In the genomic region with DNA sequence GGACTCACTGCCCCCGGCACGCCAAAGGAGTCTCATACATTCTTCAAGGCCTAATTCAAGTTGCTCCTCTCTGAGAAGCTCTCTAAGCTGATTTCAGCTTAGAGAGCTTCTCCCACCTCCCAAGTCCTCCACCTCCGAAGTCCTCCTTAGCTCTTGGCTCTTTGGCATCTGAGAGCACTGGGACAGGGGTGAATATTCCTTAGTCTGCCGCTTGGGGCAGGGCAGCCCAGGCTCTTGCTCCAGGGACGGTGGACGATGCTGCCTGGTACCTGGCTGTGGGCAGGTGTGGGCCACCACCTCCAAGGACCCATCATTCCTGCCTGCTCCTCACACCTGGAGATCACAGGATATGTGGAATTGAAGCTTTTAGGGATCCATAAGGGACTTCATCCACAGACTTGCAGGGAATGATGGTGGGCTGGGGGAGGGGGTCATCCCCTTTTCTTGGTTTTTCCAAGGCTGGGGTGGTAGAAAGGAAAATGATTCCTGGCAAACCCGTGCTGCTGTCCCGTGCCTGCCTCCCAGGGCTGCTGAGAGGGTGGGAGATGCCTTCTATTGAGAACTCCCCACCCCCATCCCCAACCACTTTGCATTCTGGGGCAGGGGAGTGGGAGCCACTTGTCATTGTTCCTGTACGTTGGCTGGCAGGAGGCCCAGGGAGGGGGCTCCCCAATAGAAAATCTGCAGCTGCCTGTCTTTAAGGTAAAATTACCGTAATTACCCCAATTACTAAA, we compare ENCODE assay signal across 8 cellular contexts. TPM values are rescaled to one million over a fixed set of nuclear protein-coding genes. Genes with fewer than 3 reads are reported as not detected.
DNase-seq lines count a peak whose midpoint lies in the region; ATAC-seq and TF ChIP-seq lines count a peak whose summit lies in the region.

No MANE protein-coding gene starts in this region.

- H3K4me3 ChIP-seq in sigmoid colon, result no peak overlapping the region

- intact Hi-C loops in Right ventricle myocardium inferior (cut with DNase I) (no loop called here), cardiac septum (cut with DNase I) (no loop called here), sigmoid colon (cut with DNase I) (no loop called here)

- no peak for TF ChIP-seq EP300 in sigmoid colon (IDR thresholded peaks at IDR 0.05)

- no peaks in the 10 kb centered on the region for H3K9me3 ChIP-seq in sigmoid colon

- TF ChIP-seq POLR2A in sigmoid colon (IDR thresholded peaks at IDR 0.05), result no peak

- no peaks in the 10 kb centered on the region for H3K36me3 ChIP-seq in sigmoid colon

- H3K27ac ChIP-seq in sigmoid colon, result no peak overlapping the region

- DNase-seq in Right ventricle myocardium inferior (ENCODE audit: missing footprints), result no peak
- no peak for DNase-seq in cardiac septum (ENCODE audit: low spot score)
- peak; percentile 82 to 84 for DNase-seq in NCI-H1930 (lab: John Stamatoyannopoulos, UW)
- DNase-seq in activated CD8-positive, alpha-beta memory T cell treated with anti-CD3 and anti-CD28 coated beads, Interleukin-2, amount 50 U/mL, for 4 hours, result peak; percentile 27
- DNase-seq in germinal center (ENCODE audit: low spot score), result peak; percentile 64
- DNase-seq in sigmoid colon, result peak; percentile 40
- no peak for DNase-seq in NCI-H2029 treated with DMSO at 0.1 percent for 48 hours (lab: John Stamatoyannopoulos, UW)
- DNase-seq in GDM1 (lab: John Stamatoyannopoulos, UW), result no peak

- no peaks in the 10 kb centered on the region for H3K4me1 ChIP-seq in sigmoid colon

- H3K27me3 ChIP-seq in sigmoid colon, result peaks cover 0 to 56% (median 11%) of the 10 kb centered on the region in 3 donors

- peak; percentile 59 for ATAC-seq in Right ventricle myocardium inferior

- TF ChIP-seq CTCF in sigmoid colon (IDR thresholded peaks at IDR 0.05), result peak in 1 of 4 experiments; percentile 24

- WGBS in sigmoid colon, 2 donors, result 12 to 15% methylated on average over 10 of the region's 10 CpGs

RNA-seq across cellular contexts. Expression of a gene that starts 57.4 kb away (rescaled TPM):
- not detected for total RNA-seq in Right ventricle myocardium inferior
- not detected for total RNA-seq in cardiac septum
- total RNA-seq in sigmoid colon, result not detected
- polyA plus RNA-seq in sigmoid colon, result not detected

Comparison
In these comparisons a context has a peak if more than half of its experiments do, and no peak if none do; other contexts are left out.
1. DNase-seq: peak in NCI-H1930 (2 of 2), activated CD8-positive, alpha-beta memory T cell treated with anti-CD3 and anti-CD28 coated beads, Interleukin-2, amount 50 U/mL, for 4 hours (single experiment), germinal center (single experiment) and sigmoid colon (single experiment); none in Right ventricle myocardium inferior (single experiment), cardiac septum (single experiment), NCI-H2029 treated with DMSO at 0.1 percent for 48 hours (single experiment) and GDM1 (single experiment).